In genomic region chr3:113271189-113271588, GRCh38 we compare ENCODE assay signal across 20 cellular contexts. TPM values are rescaled to one million over a fixed set of nuclear protein-coding genes. Genes with fewer than 3 reads are reported as not detected.
DNase-seq lines count a peak whose midpoint lies in the region; ATAC-seq and TF ChIP-seq lines count a peak whose summit lies in the region.
"Had no signal": no experiment of that assay in that cellular context is flagged by ENCODE, and none has a peak within 500 bp of the region (broad histone marks: within the 10 kb centered on the region; RNA-seq: fewer than 3 reads in every experiment).

No MANE protein-coding gene starts in this region.

- POLR2A ChIA-PET in naive thymus-derived CD4-positive, alpha-beta T cell (lab: Charles Lee), result no interaction called here

- H3K36me3 ChIP-seq in naive thymus-derived CD4-positive, alpha-beta T cell (ENCODE audit: control insufficient read depth in 2 of 3, insufficient read depth in 3 of 3, low read length in 3 of 3), result no peaks in the 10 kb centered on the region
- H3K36me3 ChIP-seq: BLaER1, transverse colon had no signal

- CTCF ChIA-PET in naive thymus-derived CD4-positive, alpha-beta T cell (lab: Charles Lee), result no interaction called here

- no peak overlapping the region for H3K4me3 ChIP-seq in naive thymus-derived CD4-positive, alpha-beta T cell (ENCODE audit: low read length)
- H3K4me3 ChIP-seq: BLaER1, lung, spleen, transverse colon had no signal

- H3K27me3 Mint-ChIP-seq in naive thymus-derived CD4-positive, alpha-beta T cell, result peaks cover 0 to 15% (median 0%) of the 10 kb centered on the region in 5 donors
- H3K27me3 Mint-ChIP-seq: activated CD4-positive, alpha-beta memory T cell treated with anti-CD3 and anti-CD28 coated beads for 36 hours had no signal

- peaks cover 3 to 5% (median 5%) of the 10 kb centered on the region in 7 donors for H3K4me1 Mint-ChIP-seq in naive thymus-derived CD4-positive, alpha-beta T cell
- H3K4me1 Mint-ChIP-seq: stimulated activated effector memory CD8-positive, alpha-beta T cell treated with anti-CD3 and anti-CD28 coated beads, Interleukin-12 subunit alpha, Interleukin-12 subunit beta, amount 100 ng/mL, for 72 hours had no signal

- peak; percentile 24 for ATAC-seq in naive thymus-derived CD4-positive, alpha-beta T cell
- ATAC-seq in HG02938 (IDR thresholded peaks at IDR 0.05; ENCODE audit: unreplicated experiment) (no peak), GM18517 (IDR thresholded peaks at IDR 0.05; ENCODE audit: unreplicated experiment) (no peak), GM19035 (IDR thresholded peaks at IDR 0.05; ENCODE audit: unreplicated experiment) (no peak)
- ATAC-seq: stimulated activated effector memory CD8-positive, alpha-beta T cell treated with anti-CD3 and anti-CD28 coated beads, Interleukin-12 subunit alpha, Interleukin-12 subunit beta, amount 100 ng/mL, for 72 hours had no signal

- H3K9me3 Mint-ChIP-seq in naive thymus-derived CD4-positive, alpha-beta T cell, result no peaks in the 10 kb centered on the region
- H3K9me3 Mint-ChIP-seq: activated CD4-positive, alpha-beta memory T cell treated with anti-CD3 and anti-CD28 coated beads for 36 hours; activated T-helper 1 cell treated with anti-CD3 and anti-CD28 coated beads, Interleukin-12 subunit alpha, Interleukin-12 subunit beta, Interleukin-2, Interleukin-4 antibody, amounts not matched to agents 30 ng/mL and 10 ng/mL and 1 ng/mL, durations not matched to agents 14 hours and 24 hours and 36 hours; HFFc6; naive B cell; stimulated activated effector memory CD8-positive, alpha-beta T cell treated with anti-CD3 and anti-CD28 coated beads, Interleukin-12 subunit alpha, Interleukin-12 subunit beta, amount 100 ng/mL, for 72 hours had no signal

- DNase-seq in NCI-H1105 (lab: John Stamatoyannopoulos, UW) (peak; percentile 9), NCI-H1105 treated with DMSO at 0.1 percent for 48 hours (lab: John Stamatoyannopoulos, UW) (no peak), NCI-H1694 (lab: John Stamatoyannopoulos, UW) (peak; percentile 47)
- peak in 3 of 9 donors; percentile 4 to 52 (median 41) for DNase-seq in naive thymus-derived CD4-positive, alpha-beta T cell
- DNase-seq: 8988T; activated CD4-positive, alpha-beta memory T cell treated with anti-CD3 and anti-CD28 coated beads for 36 hours; cerebellar nuclear complex; DMS79 treated with DMSO at 0.1 percent for 48 hours; HFFc6; naive B cell; spleen; transverse colon had no signal

- H3K27me3 ChIP-seq in naive thymus-derived CD4-positive, alpha-beta T cell (ENCODE audit: control insufficient read depth in 2 of 2, insufficient read depth in 2 of 2, low read length in 2 of 2), result no peaks in the 10 kb centered on the region
- H3K27me3 ChIP-seq: BLaER1, transverse colon had no signal

- H3K36me3 Mint-ChIP-seq in naive thymus-derived CD4-positive, alpha-beta T cell, result no peaks in the 10 kb centered on the region
- H3K36me3 Mint-ChIP-seq: activated CD4-positive, alpha-beta memory T cell treated with anti-CD3 and anti-CD28 coated beads for 36 hours; naive B cell; stimulated activated effector memory CD8-positive, alpha-beta T cell treated with anti-CD3 and anti-CD28 coated beads, Interleukin-12 subunit alpha, Interleukin-12 subunit beta, amount 100 ng/mL, for 72 hours had no signal

- peak overlapping the region; percentile 97 for H3K27ac ChIP-seq in VCaP
- no peak overlapping the region for H3K27ac ChIP-seq in naive thymus-derived CD4-positive, alpha-beta T cell (ENCODE audit: low read depth, low read length)
- H3K27ac ChIP-seq: BLaER1, spleen, transverse colon had no signal

- no peaks in the 10 kb centered on the region for H3K9me3 ChIP-seq in naive thymus-derived CD4-positive, alpha-beta T cell (ENCODE audit: control insufficient read depth in 2 of 3, low read length in 3 of 3)
- H3K9me3 ChIP-seq: BLaER1, spleen, transverse colon had no signal

- TF ChIP-seq CTCF in VCaP (conservative IDR thresholded peaks at IDR 0.05), result no peak

- no peak overlapping the region for H3K4me3 Mint-ChIP-seq in naive thymus-derived CD4-positive, alpha-beta T cell
- H3K4me3 Mint-ChIP-seq: activated CD4-positive, alpha-beta memory T cell treated with anti-CD3 and anti-CD28 coated beads for 36 hours; activated T-helper 1 cell treated with anti-CD3 and anti-CD28 coated beads, Interleukin-12 subunit alpha, Interleukin-12 subunit beta, Interleukin-2, Interleukin-4 antibody, amounts not matched to agents 30 ng/mL and 10 ng/mL and 1 ng/mL, durations not matched to agents 14 hours and 24 hours and 36 hours; HFFc6; naive B cell; stimulated activated effector memory CD8-positive, alpha-beta T cell treated with anti-CD3 and anti-CD28 coated beads, Interleukin-12 subunit alpha, Interleukin-12 subunit beta, amount 100 ng/mL, for 72 hours had no signal

- intact Hi-C loops in naive thymus-derived CD4-positive, alpha-beta T cell (cut with micrococcal nuclease), result no loop called here

- no peaks in the 10 kb centered on the region for H3K4me1 ChIP-seq in naive thymus-derived CD4-positive, alpha-beta T cell (ENCODE audit: control insufficient read depth in 2 of 2, insufficient read depth in 2 of 2, low read length in 2 of 2)
- H3K4me1 ChIP-seq: BLaER1 had no signal

- peak overlapping the region in 1 of 9 donors; percentile 65 for H3K27ac Mint-ChIP-seq in naive thymus-derived CD4-positive, alpha-beta T cell
- H3K27ac Mint-ChIP-seq: activated CD4-positive, alpha-beta memory T cell treated with anti-CD3 and anti-CD28 coated beads for 36 hours; activated T-helper 1 cell treated with anti-CD3 and anti-CD28 coated beads, Interleukin-12 subunit alpha, Interleukin-12 subunit beta, Interleukin-2, Interleukin-4 antibody, amounts not matched to agents 30 ng/mL and 10 ng/mL and 1 ng/mL, durations not matched to agents 14 hours and 24 hours and 36 hours; HFFc6; naive B cell; stimulated activated effector memory CD8-positive, alpha-beta T cell treated with anti-CD3 and anti-CD28 coated beads, Interleukin-12 subunit alpha, Interleukin-12 subunit beta, amount 100 ng/mL, for 72 hours had no signal

RNA-seq across cellular contexts. Expression of gene BOC, which starts 59.8 kb away (rescaled TPM):
- total RNA-seq in naive thymus-derived CD4-positive, alpha-beta T cell, result under 1 TPM in 1 of 5 experiments, not detected in 4; 0.98 TPM
- polyA plus RNA-seq in naive thymus-derived CD4-positive, alpha-beta T cell, result not detected
- total RNA-seq: activated CD4-positive, alpha-beta memory T cell treated with anti-CD3 and anti-CD28 coated beads for 36 hours had no signal
